ENCODE assay signal across 23 cellular contexts in the genomic region with DNA sequence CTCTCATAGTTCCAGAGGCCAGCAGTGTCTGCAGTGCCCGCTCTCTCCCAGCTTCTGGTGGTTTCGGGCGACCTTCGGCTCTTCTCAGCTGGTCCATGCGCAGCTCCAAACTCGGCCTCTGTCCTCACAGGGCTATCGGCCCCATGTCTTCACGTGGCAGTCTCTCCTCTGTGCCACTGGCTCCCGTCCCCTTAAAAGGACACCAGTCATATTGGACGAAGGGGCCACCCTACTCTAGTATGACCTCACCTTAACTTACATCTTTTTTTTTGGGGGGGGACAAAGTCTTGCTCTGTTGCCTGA. TPM values are rescaled to one million over a fixed set of nuclear protein-coding genes. Genes with fewer than 3 reads are reported as not detected.
"Had no signal": no experiment of that assay in that cellular context is flagged by ENCODE, and none has a peak within 500 bp of the region (broad histone marks: within the 10 kb centered on the region; RNA-seq: fewer than 3 reads in every experiment).

No MANE protein-coding gene starts in this region.

- H3K9me3 ChIP-seq: heart left ventricle, sigmoid colon, testis, transverse colon had no signal

- H3K27ac ChIP-seq: heart left ventricle, sigmoid colon, skin epidermis, testis, transverse colon had no signal

- ATAC-seq: esophagus mucosa; stimulated activated naive B cell treated with anti-CD40 and anti-IgM and Interleukin-4, amounts not matched to agents 10 μg/mL and 1 μg/mL and 100 μg/mL, for 72 hours; stimulated activated naive CD8-positive, alpha-beta T cell treated with anti-CD3 and anti-CD28 coated beads, Interleukin-15, amount 100 ng/mL, for 72 hours had no signal

- DNase-seq: effector memory CD4-positive, alpha-beta T cell; hippocampal formation; kidney glomerular epithelial cell; mesenchymal stem cell; midbrain; sigmoid colon; stimulated activated CD4-positive, alpha-beta T cell treated with anti-CD3 and anti-CD28 coated beads, Interleukin-2, amount 100 ng/mL, for 24 hours; stimulated activated CD4-positive, alpha-beta T cell treated with anti-CD3 and anti-CD28 coated beads, Interleukin-4, amount 100 ng/mL, for 4 hours; stimulated activated naive B cell treated with anti-CD40 and anti-IgM and Interleukin-4, amounts not matched to agents 10 μg/mL and 1 μg/mL and 100 μg/mL, for 72 hours; stimulated activated naive CD8-positive, alpha-beta T cell treated with anti-CD3 and anti-CD28 coated beads, Interleukin-15, amount 100 ng/mL, for 72 hours; testis; transverse colon had no signal

- H3K36me3 ChIP-seq: transverse colon had no signal

- H3K27me3 ChIP-seq: heart left ventricle, sigmoid colon, testis, transverse colon had no signal

- H3K4me1 ChIP-seq: testis, transverse colon had no signal

- H3K4me3 ChIP-seq: heart left ventricle, lung, sigmoid colon, skin epidermis, testis, transverse colon had no signal

RNA-seq across cellular contexts. Expression of gene FGF19, which starts 42.5 kb away (rescaled TPM):
- total RNA-seq: esophagus mucosa, fibroblast of lung, frontal cortex, glomerular endothelial cell, heart left ventricle, omental fat pad, pulmonary artery endothelial cell, sigmoid colon, subcutaneous adipose tissue, transverse colon, ureter had no signal
